Comparison of ENCODE assay signal across 1 cellular context in the genomic region with DNA sequence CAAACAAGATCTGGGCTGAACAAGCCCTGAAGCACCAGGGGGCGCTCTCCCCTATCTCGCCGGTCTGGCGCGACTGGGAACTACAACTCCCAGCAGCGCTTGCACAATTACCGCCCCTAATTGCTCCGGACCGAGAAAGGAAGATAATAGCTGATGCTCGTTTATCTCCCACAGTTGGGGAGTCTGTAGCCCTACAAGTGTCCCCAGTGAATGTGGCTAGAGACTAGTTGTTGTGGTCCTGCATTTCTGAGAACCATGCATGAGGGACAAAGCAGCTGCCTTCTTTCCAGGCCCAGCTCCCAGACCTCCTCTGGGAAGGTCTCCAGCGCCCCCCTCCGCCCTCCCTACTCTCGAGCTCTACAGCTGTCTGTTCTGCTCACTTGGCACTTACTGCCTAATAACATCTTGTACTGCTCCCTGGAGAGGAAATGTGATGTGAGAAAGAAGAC.
TF ChIP-seq lines count a peak whose summit lies in the region.

No MANE protein-coding gene starts in this region.

TF ChIP-seq in K562, 482 proteins besides CTCF, POLR2A, EP300 and RAD21 (continued from another document and continues in another):
- no peak for TF ChIP-seq RBM17 (IDR thresholded peaks at IDR 0.05; ENCODE audit: borderline replicate concordance, low read depth, low read length)
- no peak for TF ChIP-seq PKNOX1 (IDR thresholded peaks at IDR 0.05)
- TF ChIP-seq PHF21A (IDR thresholded peaks at IDR 0.05; ENCODE audit: borderline replicate concordance, low read depth), result no peak
- TF ChIP-seq MCM5 (IDR thresholded peaks at IDR 0.05; ENCODE audit: low read depth), result no peak
- TF ChIP-seq POLR2H (tag; IDR thresholded peaks at IDR 0.05; ENCODE audit: low read depth), result no peak
- TF ChIP-seq HES1 (IDR thresholded peaks at IDR 0.05; ENCODE audit: low read depth), result no peak
- no peak for TF ChIP-seq RFX1 (IDR thresholded peaks at IDR 0.05)
- no peak for TF ChIP-seq GTF2F1 (IDR thresholded peaks at IDR 0.05; ENCODE audit: low read depth, low read length)
- TF ChIP-seq, protein P1, sequence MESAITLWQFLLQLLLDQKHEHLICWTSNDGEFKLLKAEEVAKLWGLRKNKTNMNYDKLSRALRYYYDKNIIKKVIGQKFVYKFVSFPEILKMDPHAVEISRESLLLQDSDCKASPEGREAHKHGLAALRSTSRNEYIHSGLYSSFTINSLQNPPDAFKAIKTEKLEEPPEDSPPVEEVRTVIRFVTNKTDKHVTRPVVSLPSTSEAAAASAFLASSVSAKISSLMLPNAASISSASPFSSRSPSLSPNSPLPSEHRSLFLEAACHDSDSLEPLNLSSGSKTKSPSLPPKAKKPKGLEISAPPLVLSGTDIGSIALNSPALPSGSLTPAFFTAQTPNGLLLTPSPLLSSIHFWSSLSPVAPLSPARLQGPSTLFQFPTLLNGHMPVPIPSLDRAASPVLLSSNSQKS (CRISPR knock-in tag; IDR thresholded peaks at IDR 0.05), result no peak
- no peak for TF ChIP-seq RBM22 (IDR thresholded peaks at IDR 0.05; ENCODE audit: low read depth, low read length, poor library complexity, severe bottlenecking)
- no peak for TF ChIP-seq PTRF (tag; IDR thresholded peaks at IDR 0.05)
- TF ChIP-seq, protein P2, sequence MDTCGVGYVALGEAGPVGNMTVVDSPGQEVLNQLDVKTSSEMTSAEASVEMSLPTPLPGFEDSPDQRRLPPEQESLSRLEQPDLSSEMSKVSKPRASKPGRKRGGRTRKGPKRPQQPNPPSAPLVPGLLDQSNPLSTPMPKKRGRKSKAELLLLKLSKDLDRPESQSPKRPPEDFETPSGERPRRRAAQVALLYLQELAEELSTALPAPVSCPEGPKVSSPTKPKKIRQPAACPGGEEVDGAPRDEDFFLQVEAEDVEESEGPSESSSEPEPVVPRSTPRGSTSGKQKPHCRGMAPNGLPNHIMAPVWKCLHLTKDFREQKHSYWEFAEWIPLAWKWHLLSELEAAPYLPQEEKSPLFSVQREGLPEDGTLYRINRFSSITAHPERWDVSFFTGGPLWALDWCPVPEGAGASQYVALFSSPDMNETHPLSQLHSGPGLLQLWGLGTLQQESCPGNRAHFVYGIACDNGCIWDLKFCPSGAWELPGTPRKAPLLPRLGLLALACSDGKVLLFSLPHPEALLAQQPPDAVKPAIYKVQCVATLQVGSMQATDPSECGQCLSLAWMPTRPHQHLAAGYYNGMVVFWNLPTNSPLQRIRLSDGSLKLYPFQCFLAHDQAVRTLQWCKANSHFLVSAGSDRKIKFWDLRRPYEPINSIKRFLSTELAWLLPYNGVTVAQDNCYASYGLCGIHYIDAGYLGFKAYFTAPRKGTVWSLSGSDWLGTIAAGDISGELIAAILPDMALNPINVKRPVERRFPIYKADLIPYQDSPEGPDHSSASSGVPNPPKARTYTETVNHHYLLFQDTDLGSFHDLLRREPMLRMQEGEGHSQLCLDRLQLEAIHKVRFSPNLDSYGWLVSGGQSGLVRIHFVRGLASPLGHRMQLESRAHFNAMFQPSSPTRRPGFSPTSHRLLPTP (IDR thresholded peaks at IDR 0.05; ENCODE audit: borderline replicate concordance, extremely low read depth, insufficient read length), result no peak
- no peak for TF ChIP-seq CGGBP1 (CRISPR knock-in tag; IDR thresholded peaks at IDR 0.05)
- TF ChIP-seq TBL1XR1 (IDR thresholded peaks at IDR 0.05; ENCODE audit: low read length in 2 of 2), result 0 out of 4 replicates have a peak, but pooled peaks of 1 of the 2 experiments have one; percentile 34
- TF ChIP-seq MITF (IDR thresholded peaks at IDR 0.05), result no peak
- TF ChIP-seq, protein P3, sequence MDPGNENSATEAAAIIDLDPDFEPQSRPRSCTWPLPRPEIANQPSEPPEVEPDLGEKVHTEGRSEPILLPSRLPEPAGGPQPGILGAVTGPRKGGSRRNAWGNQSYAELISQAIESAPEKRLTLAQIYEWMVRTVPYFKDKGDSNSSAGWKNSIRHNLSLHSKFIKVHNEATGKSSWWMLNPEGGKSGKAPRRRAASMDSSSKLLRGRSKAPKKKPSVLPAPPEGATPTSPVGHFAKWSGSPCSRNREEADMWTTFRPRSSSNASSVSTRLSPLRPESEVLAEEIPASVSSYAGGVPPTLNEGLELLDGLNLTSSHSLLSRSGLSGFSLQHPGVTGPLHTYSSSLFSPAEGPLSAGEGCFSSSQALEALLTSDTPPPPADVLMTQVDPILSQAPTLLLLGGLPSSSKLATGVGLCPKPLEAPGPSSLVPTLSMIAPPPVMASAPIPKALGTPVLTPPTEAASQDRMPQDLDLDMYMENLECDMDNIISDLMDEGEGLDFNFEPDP (CRISPR knock-in tag; IDR thresholded peaks at IDR 0.05), result no peak
- TF ChIP-seq NBN (IDR thresholded peaks at IDR 0.05; ENCODE audit: low read depth), result no peak
- TF ChIP-seq ZKSCAN8 (CRISPR knock-in tag; IDR thresholded peaks at IDR 0.05), result no peak
- TF ChIP-seq BMI1 (IDR thresholded peaks at IDR 0.05; ENCODE audit: low read length), result no peak
- no peak for TF ChIP-seq KDM1A (IDR thresholded peaks at IDR 0.05)
- no peak for TF ChIP-seq CCAR2 (IDR thresholded peaks at IDR 0.05; ENCODE audit: low read depth, low read length)
- no peak for TF ChIP-seq ZNF140 (CRISPR knock-in tag; IDR thresholded peaks at IDR 0.05)
- no peak for TF ChIP-seq TCF7 (IDR thresholded peaks at IDR 0.05; ENCODE audit: borderline replicate concordance)
- no peak for TF ChIP-seq MED1 (CRISPR knock-in tag; IDR thresholded peaks at IDR 0.05; ENCODE audit: borderline replicate concordance)
- TF ChIP-seq ZKSCAN1 (IDR thresholded peaks at IDR 0.05; ENCODE audit: low read depth, low read length), result no peak
- TF ChIP-seq, protein P4, sequence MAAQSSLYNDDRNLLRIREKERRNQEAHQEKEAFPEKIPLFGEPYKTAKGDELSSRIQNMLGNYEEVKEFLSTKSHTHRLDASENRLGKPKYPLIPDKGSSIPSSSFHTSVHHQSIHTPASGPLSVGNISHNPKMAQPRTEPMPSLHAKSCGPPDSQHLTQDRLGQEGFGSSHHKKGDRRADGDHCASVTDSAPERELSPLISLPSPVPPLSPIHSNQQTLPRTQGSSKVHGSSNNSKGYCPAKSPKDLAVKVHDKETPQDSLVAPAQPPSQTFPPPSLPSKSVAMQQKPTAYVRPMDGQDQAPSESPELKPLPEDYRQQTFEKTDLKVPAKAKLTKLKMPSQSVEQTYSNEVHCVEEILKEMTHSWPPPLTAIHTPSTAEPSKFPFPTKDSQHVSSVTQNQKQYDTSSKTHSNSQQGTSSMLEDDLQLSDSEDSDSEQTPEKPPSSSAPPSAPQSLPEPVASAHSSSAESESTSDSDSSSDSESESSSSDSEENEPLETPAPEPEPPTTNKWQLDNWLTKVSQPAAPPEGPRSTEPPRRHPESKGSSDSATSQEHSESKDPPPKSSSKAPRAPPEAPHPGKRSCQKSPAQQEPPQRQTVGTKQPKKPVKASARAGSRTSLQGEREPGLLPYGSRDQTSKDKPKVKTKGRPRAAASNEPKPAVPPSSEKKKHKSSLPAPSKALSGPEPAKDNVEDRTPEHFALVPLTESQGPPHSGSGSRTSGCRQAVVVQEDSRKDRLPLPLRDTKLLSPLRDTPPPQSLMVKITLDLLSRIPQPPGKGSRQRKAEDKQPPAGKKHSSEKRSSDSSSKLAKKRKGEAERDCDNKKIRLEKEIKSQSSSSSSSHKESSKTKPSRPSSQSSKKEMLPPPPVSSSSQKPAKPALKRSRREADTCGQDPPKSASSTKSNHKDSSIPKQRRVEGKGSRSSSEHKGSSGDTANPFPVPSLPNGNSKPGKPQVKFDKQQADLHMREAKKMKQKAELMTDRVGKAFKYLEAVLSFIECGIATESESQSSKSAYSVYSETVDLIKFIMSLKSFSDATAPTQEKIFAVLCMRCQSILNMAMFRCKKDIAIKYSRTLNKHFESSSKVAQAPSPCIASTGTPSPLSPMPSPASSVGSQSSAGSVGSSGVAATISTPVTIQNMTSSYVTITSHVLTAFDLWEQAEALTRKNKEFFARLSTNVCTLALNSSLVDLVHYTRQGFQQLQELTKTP (IDR thresholded peaks at IDR 0.05; ENCODE audit: low read depth in 1 of 2, partially characterized antibody in 2 of 2), result peak in 1 of 2 experiments; percentile 92
- no peak for TF ChIP-seq EGR1 (conservative IDR thresholded peaks at IDR 0.05)
- TF ChIP-seq ZBTB26 (CRISPR knock-in tag; IDR thresholded peaks at IDR 0.05), result no peak
- peak in 1 of 2 experiments; percentile 33; a peak in 1 of 4 replicates for TF ChIP-seq KDM4B (IDR thresholded peaks at IDR 0.05; ENCODE audit: borderline replicate concordance in 2 of 2, low read depth in 1 of 2)
- peak; percentile 57; the same call in 1 of the 2 replicates for TF ChIP-seq GATA2 (CRISPR knock-in tag; IDR thresholded peaks at IDR 0.05)
- no peak for TF ChIP-seq SREBF1 (IDR thresholded peaks at IDR 0.05; ENCODE audit: borderline replicate concordance, low read depth, low read length)
- TF ChIP-seq ARID3B (CRISPR knock-in tag; IDR thresholded peaks at IDR 0.05; ENCODE audit: borderline replicate concordance), result no peak
- peak; percentile 94 for TF ChIP-seq SP1 (CRISPR knock-in tag; IDR thresholded peaks at IDR 0.05)
- TF ChIP-seq ARNT (IDR thresholded peaks at IDR 0.05), result peak; percentile 18 to 67; a peak in 2 of 4 replicates
- peak; percentile 87 to 88 for TF ChIP-seq SIX5 (IDR thresholded peaks at IDR 0.05; ENCODE audit: borderline replicate concordance in 1 of 2, insufficient read depth in 1 of 2, low read depth in 1 of 2, low read length in 2 of 2)
- TF ChIP-seq BACH1 (tag; IDR thresholded peaks at IDR 0.05), result no peak
- no peak for TF ChIP-seq RFX7 (CRISPR knock-in tag; IDR thresholded peaks at IDR 0.05)
- TF ChIP-seq ATF7 (IDR thresholded peaks at IDR 0.05), result peak; percentile 80
- TF ChIP-seq NFIX (CRISPR knock-in tag; IDR thresholded peaks at IDR 0.05; ENCODE audit: low read depth), result no peak
- TF ChIP-seq PHF8 (IDR thresholded peaks at IDR 0.05; ENCODE audit: borderline replicate concordance, low read length), result peak; percentile 39; the same call in 1 of the 2 replicates
- 0 out of 4 replicates have a peak, but pooled peaks of 1 of the 2 experiments have one; percentile 66 for TF ChIP-seq SIN3A (IDR thresholded peaks at IDR 0.05; ENCODE audit: borderline replicate concordance in 2 of 2, control insufficient read depth in 1 of 2, low read depth in 2 of 2, low read length in 2 of 2)
- no peak for TF ChIP-seq PHB (CRISPR knock-in tag; IDR thresholded peaks at IDR 0.05)
- TF ChIP-seq YY1 (IDR thresholded peaks at IDR 0.05; ENCODE audit: borderline replicate concordance in 1 of 3, control insufficient read depth in 1 of 3, extremely low read depth in 1 of 3, insufficient read depth in 3 of 3, insufficient read length in 1 of 3, insufficient replicate concordance in 2 of 3, low read depth in 1 of 3, low read length in 2 of 3), result peak in 2 of 3 experiments; percentile 43 to 67
- TF ChIP-seq ZNF551 (CRISPR knock-in tag; IDR thresholded peaks at IDR 0.05), result no peak
- no peak for TF ChIP-seq ZNF511 (CRISPR knock-in tag; IDR thresholded peaks at IDR 0.05)
- TF ChIP-seq MIER1 (IDR thresholded peaks at IDR 0.05; ENCODE audit: low read depth), result no peak
- TF ChIP-seq GTF2A2 (tag; IDR thresholded peaks at IDR 0.05), result no peak
- peak; percentile 72 for TF ChIP-seq CXXC5 (CRISPR knock-in tag; IDR thresholded peaks at IDR 0.05)
